1 cellular context compared by ENCODE assay signal in genomic region chr12:15837141-15837781, GRCh38.
TF ChIP-seq lines count a peak whose summit lies in the region.

No MANE protein-coding gene starts in this region.

TF ChIP-seq in GM12878, 131 proteins besides CTCF, POLR2A, EP300 and RAD21:
- no peak for TF ChIP-seq PAX8 (IDR thresholded peaks at IDR 0.05)
